ENCODE assay signal across 19 cellular contexts in genomic region chr7:131956864-131957263, GRCh38.
DNase-seq lines count a peak whose midpoint lies in the region; ATAC-seq and TF ChIP-seq lines count a peak whose summit lies in the region.
"Had no signal": no experiment of that assay in that cellular context is flagged by ENCODE, and none has a peak within 500 bp of the region (broad histone marks: within the 10 kb centered on the region; RNA-seq: fewer than 3 reads in every experiment).

No MANE protein-coding gene starts in this region.

- no peaks in the 10 kb centered on the region for H3K79me2 ChIP-seq in HCT116 (ENCODE audit: insufficient read depth, low read length)

- no peak for TF ChIP-seq RAD21 in HCT116 (IDR thresholded peaks at IDR 0.05; ENCODE audit: low read depth)

- no TSS peak for BruUV-seq in HCT116 (replicated peaks; lab: Mats Ljungman, UMichigan)

- TF ChIP-seq POLR2A in HCT116 (IDR thresholded peaks at IDR 0.05; ENCODE audit: borderline replicate concordance, extremely low read depth, insufficient read depth, insufficient read length) = no peak

- TF ChIP-seq CTCF in HCT116 (IDR thresholded peaks at IDR 0.05 in 2 of 3, conservative IDR thresholded peaks at IDR 0.05 in 1 of 3; ENCODE audit: borderline replicate concordance in 1 of 3, insufficient read depth in 1 of 3, low read depth in 2 of 3, low read length in 2 of 3) (no peak), WTC11 (IDR thresholded peaks at IDR 0.05) (no peak), brain (conservative IDR thresholded peaks at IDR 0.05) (no peak), endodermal cell (conservative IDR thresholded peaks at IDR 0.05) (no peak)

- H3K36me3 ChIP-seq in HCT116 (ENCODE audit: control insufficient read depth in 1 of 2, insufficient read depth in 2 of 2, low read length in 2 of 2) = no peaks in the 10 kb centered on the region
- no peaks in the 10 kb centered on the region for H3K36me3 ChIP-seq in endodermal cell (ENCODE audit: control insufficient read depth, insufficient read depth, low read length)
- H3K36me3 ChIP-seq: BLaER1 treated with 17β-estradiol and CSF1 and Interleukin-3, amounts not matched to agents 10 nM and 100 nM had no signal

- RAD21 ChIA-PET in HCT116 (lab: Charles Lee; ENCODE audit: low non-redundant PET in 1 of 2, low total read pairs in 2 of 2, uncharacterized antibody in 2 of 2, unreplicated experiment in 2 of 2) = no interaction called here

- H3K27me3 Mint-ChIP-seq in WTC11 (ENCODE audit: low read depth) = no peaks in the 10 kb centered on the region; the same call in none of the 2 replicates
- H3K27me3 Mint-ChIP-seq in brain = peaks cover 8% of the 10 kb centered on the region
- peaks cover 8% of the 10 kb centered on the region for H3K27me3 Mint-ChIP-seq in endodermal cell (ENCODE audit: insufficient read depth)

- H3K27ac Mint-ChIP-seq in WTC11 = no peak overlapping the region
- H3K27ac Mint-ChIP-seq in brain = peak overlapping the region in 3 of 5 experiments; percentile 14 to 96 (median 92)
- H3K27ac Mint-ChIP-seq in endodermal cell = no peak overlapping the region
- H3K27ac Mint-ChIP-seq: B cell; CD4-positive, alpha-beta T cell; CD8-positive, alpha-beta T cell had no signal

- no peak for DNase-seq in HCT116 (ENCODE audit: low read depth, low spot score)
- no peak for DNase-seq in WTC11 (ENCODE audit: low spot score)
- peak; percentile 3 for DNase-seq in endodermal cell
- DNase-seq in OCI-M2 (lab: John Stamatoyannopoulos, UW; ENCODE audit: unreplicated experiment) = no peak
- no peak for DNase-seq in NCI-H526 treated with DMSO at 0.1 percent for 48 hours (lab: John Stamatoyannopoulos, UW)
- DNase-seq: AML-193; Caco-2; Calu3; CD4-positive, alpha-beta T cell; CD8-positive, alpha-beta T cell; GF-D8 had no signal

- H3K9ac ChIP-seq in HCT116 (ENCODE audit: low read length) = no peak overlapping the region
- H3K9ac ChIP-seq in endodermal cell (ENCODE audit: extremely low read depth, low read length, poor library complexity, severe bottlenecking) = no peak overlapping the region
- H3K9ac ChIP-seq: BLaER1 treated with 17β-estradiol and CSF1 and Interleukin-3, amounts not matched to agents 10 nM and 100 nM had no signal

- H3K4me3 ChIP-seq in HCT116 (replicated peaks in 1 of 2; ENCODE audit: low read depth in 1 of 2, low read length in 2 of 2) (no peak overlapping the region), endodermal cell (ENCODE audit: low read length) (no peak overlapping the region)
- H3K4me3 ChIP-seq: A549; BLaER1 treated with 17β-estradiol and CSF1 and Interleukin-3, amounts not matched to agents 10 nM and 100 nM had no signal

- POLR2A ChIA-PET in HCT116 (lab: Charles Lee) = no interaction called here
- POLR2A ChIA-PET in WTC11 (lab: Charles Lee) = no interaction called here

- H3K4me1 ChIP-seq in HCT116 (ENCODE audit: control insufficient read depth in 1 of 2, insufficient read depth in 2 of 2, low read length in 2 of 2) (no peaks in the 10 kb centered on the region), endodermal cell (ENCODE audit: control insufficient read depth, insufficient read depth, low read length) (no peaks in the 10 kb centered on the region)
- H3K4me1 ChIP-seq: BLaER1 treated with 17β-estradiol and CSF1 and Interleukin-3, amounts not matched to agents 10 nM and 100 nM; Caco-2 had no signal

- no peaks in the 10 kb centered on the region for H4K20me1 ChIP-seq in HCT116 (ENCODE audit: insufficient read depth)
- H4K20me1 ChIP-seq: BLaER1 treated with 17β-estradiol and CSF1 and Interleukin-3, amounts not matched to agents 10 nM and 100 nM had no signal

- peaks cover 7% of the 10 kb centered on the region; the same call in 1 of the 2 replicates for H3K36me3 Mint-ChIP-seq in WTC11
- H3K36me3 Mint-ChIP-seq in brain = no peaks in the 10 kb centered on the region
- H3K36me3 Mint-ChIP-seq in endodermal cell (ENCODE audit: low read depth) = no peaks in the 10 kb centered on the region
- H3K36me3 Mint-ChIP-seq: CD8-positive, alpha-beta T cell had no signal

- no peak overlapping the region for H3K4me3 Mint-ChIP-seq in WTC11
- H3K4me3 Mint-ChIP-seq in brain = no peak overlapping the region
- H3K4me3 Mint-ChIP-seq in endodermal cell = no peak overlapping the region
- H3K4me3 Mint-ChIP-seq: B cell; CD4-positive, alpha-beta T cell; CD8-positive, alpha-beta T cell had no signal

- H3K4me2 ChIP-seq in HCT116 (ENCODE audit: low read length) = no peak overlapping the region
- H3K4me2 ChIP-seq: A549; BLaER1 treated with 17β-estradiol and CSF1 and Interleukin-3, amounts not matched to agents 10 nM and 100 nM had no signal

- ATAC-seq in HCT116 (no peak), WTC11 (no peak), HG03457 (IDR thresholded peaks at IDR 0.05; ENCODE audit: unreplicated experiment) (no peak), GM18868 (IDR thresholded peaks at IDR 0.05; ENCODE audit: unreplicated experiment) (no peak)
- ATAC-seq: A549; CD8-positive, alpha-beta T cell had no signal

- H3K4me1 Mint-ChIP-seq in WTC11 (peaks cover 20% of the 10 kb centered on the region), brain (peaks cover 54% of the 10 kb centered on the region), endodermal cell (peaks cover 14% of the 10 kb centered on the region)
- H3K4me1 Mint-ChIP-seq: B cell had no signal

- no peaks in the 10 kb centered on the region for H3K9me3 ChIP-seq in HCT116 (ENCODE audit: control insufficient read depth in 1 of 2, insufficient read depth in 1 of 2, low read depth in 1 of 2, low read length in 2 of 2)
- peaks cover 5% of the 10 kb centered on the region for H3K9me3 ChIP-seq in endodermal cell (ENCODE audit: control insufficient read depth, low read length)
- H3K9me3 ChIP-seq: A549, Caco-2 had no signal

- WGBS in endodermal cell (ENCODE audit: insufficient coverage in 1 of 2, insufficient read length in 1 of 2), 2 experiments = 82% methylated on average over 1 of the region's 1 CpG; no CpG with 5 or more reads in 1 of the 2 experiments

- H3K9me3 Mint-ChIP-seq in WTC11 = peaks cover 10% of the 10 kb centered on the region
- peaks cover 0 to 13% (median 1%) of the 10 kb centered on the region in 5 experiments for H3K9me3 Mint-ChIP-seq in brain
- H3K9me3 Mint-ChIP-seq in endodermal cell = peaks cover 4% of the 10 kb centered on the region
- H3K9me3 Mint-ChIP-seq: CD4-positive, alpha-beta T cell had no signal

- no peaks in the 10 kb centered on the region for H3K9me2 ChIP-seq in HCT116 (ENCODE audit: insufficient read depth)

- intact Hi-C loops in HCT116 (cut with micrococcal nuclease) = no loop called here

- H3K27me3 ChIP-seq in HCT116 (ENCODE audit: insufficient read depth, low read length) (peaks cover 37% of the 10 kb centered on the region; the same call in 1 of the 2 replicates), endodermal cell (ENCODE audit: control insufficient read depth, insufficient read depth, low read length, poor library complexity, severe bottlenecking) (peaks cover 34% of the 10 kb centered on the region)
- H3K27me3 ChIP-seq: BLaER1 treated with 17β-estradiol and CSF1 and Interleukin-3, amounts not matched to agents 10 nM and 100 nM had no signal

- H3K27ac ChIP-seq in HCT116 (ENCODE audit: low read depth, low read length) (no peak overlapping the region), endodermal cell (ENCODE audit: low read depth, low read length) (no peak overlapping the region)
- H3K27ac ChIP-seq: 22Rv1; A549; BLaER1 treated with 17β-estradiol and CSF1 and Interleukin-3, amounts not matched to agents 10 nM and 100 nM; C4-2B had no signal

- CTCF ChIA-PET in HCT116 (lab: Charles Lee) = no interaction called here
- CTCF ChIA-PET in WTC11 (lab: Charles Lee) = interaction anchor here (0.7 to 2.3 kb wide), 2 partner anchors 11 to 267 kb away, joined by 4 to 6 read pairs; no protein-coding TSS in a partner anchor

- no peak overlapping the region for H2AFZ ChIP-seq in HCT116 (ENCODE audit: low read depth, low read length, poor library complexity, severe bottlenecking)

TF ChIP-seq in HCT116, 20 proteins besides CTCF, POLR2A, EP300 and RAD21:
- no peak for TF ChIP-seq ZFX (IDR thresholded peaks at IDR 0.05)
- TF ChIP-seq SRF (IDR thresholded peaks at IDR 0.05; ENCODE audit: low read depth) = peak; percentile 40; the same call in 1 of the 2 replicates

TF ChIP-seq in WTC11, 78 proteins besides CTCF, POLR2A, EP300 and RAD21:
- peak; percentile 70; the same call in 1 of the 2 replicates for TF ChIP-seq GTF2I (CRISPR knock-in tag; conservative IDR thresholded peaks at IDR 0.05)
- TF ChIP-seq USF2 (CRISPR knock-in tag; IDR thresholded peaks at IDR 0.05) = no peak
TF ChIP-seq in WTC11: peak in this region for 1.

Comparison
In these comparisons a context has a peak if more than half of its experiments do, and no peak if none do; other contexts are left out.
1. H3K27ac Mint-ChIP-seq: peak in brain (3 of 5); none in WTC11 (single experiment) and endodermal cell (single experiment).